1 cellular context compared by ENCODE assay signal in the genomic region with DNA sequence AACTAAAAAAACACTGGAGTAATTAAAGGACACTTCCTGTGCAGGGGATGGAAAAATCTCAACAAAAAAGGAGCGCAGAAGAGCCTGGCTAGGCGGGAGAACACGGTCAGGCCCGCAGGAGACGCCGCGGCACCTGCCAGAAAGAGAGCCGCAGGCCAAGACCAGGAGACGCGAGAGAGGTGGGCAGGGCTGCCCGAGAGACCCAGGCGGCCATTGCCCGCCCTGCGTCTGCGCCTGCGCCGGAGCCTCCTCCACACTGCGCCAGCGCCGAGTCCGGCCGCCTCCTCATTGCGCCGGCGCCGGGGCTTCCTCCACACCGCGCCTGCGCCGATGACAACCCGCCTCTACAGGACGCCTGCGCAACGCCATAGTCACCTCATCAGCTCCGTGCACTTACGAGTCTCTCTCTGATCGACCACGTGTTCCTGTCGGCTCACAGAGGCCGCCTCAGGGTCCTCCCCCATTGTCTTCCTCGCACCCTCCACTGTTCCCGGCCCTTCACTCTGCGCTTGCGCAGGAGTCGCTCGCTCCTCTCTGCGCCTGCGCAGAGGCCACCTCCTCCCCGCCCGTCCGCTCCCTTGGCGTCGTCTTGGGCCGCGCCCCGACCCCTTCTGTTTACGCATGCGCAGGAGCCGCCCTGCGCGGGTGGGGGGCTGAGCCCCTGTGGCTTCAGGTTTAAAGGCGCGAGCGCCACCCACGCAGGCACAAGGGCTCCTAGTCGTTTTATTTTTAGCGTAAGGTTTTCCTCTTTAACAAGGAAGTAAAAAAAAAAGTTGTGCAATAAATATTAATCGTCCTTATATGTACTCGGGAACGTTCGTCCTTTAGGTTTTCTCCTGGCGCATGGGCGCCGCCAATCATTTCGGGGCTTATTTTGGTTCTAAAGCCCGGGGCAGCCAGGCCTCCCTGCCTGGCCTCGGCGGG.
TF ChIP-seq lines count a peak whose summit lies in the region.

No MANE protein-coding gene starts in this region.

TF ChIP-seq in HEK293, 187 proteins besides CTCF, POLR2A, EP300 and RAD21 (continued from another document and continues in another):
- TF ChIP-seq SP3 (tag by site-specific recombination; IDR thresholded peaks at IDR 0.05) (peak; percentile 55), ZNF549 (tag by site-specific recombination; IDR thresholded peaks at IDR 0.05) (no peak), ZXDB (tag by site-specific recombination; IDR thresholded peaks at IDR 0.05) (peak; percentile 19), ZNF366 (tag by site-specific recombination; conservative IDR thresholded peaks at IDR 0.05) (peak; percentile 80), ZNF335 (tag by site-specific recombination; conservative IDR thresholded peaks at IDR 0.05) (peak; percentile 69), ZNF112 (tag by site-specific recombination; IDR thresholded peaks at IDR 0.05) (no peak), ZFP37 (tag by site-specific recombination; IDR thresholded peaks at IDR 0.05) (peak; percentile 5; the same call in 1 of the 2 replicates), YY2 (tag by site-specific recombination; IDR thresholded peaks at IDR 0.05) (peak; percentile 79), SP2 (tag by site-specific recombination; IDR thresholded peaks at IDR 0.05) (peak; percentile 84), ZFP69B (tag by site-specific recombination; IDR thresholded peaks at IDR 0.05) (peak; percentile 37; the same call in 1 of the 2 replicates), ZNF76 (tag by site-specific recombination; IDR thresholded peaks at IDR 0.05; ENCODE audit: borderline replicate concordance, low read depth) (no peak), ZBTB48 (tag by site-specific recombination; IDR thresholded peaks at IDR 0.05) (peak; percentile 96), ZNF629 (tag by site-specific recombination; IDR thresholded peaks at IDR 0.05) (peak; percentile 47; the same call in 1 of the 2 replicates), ZNF654 (tag by site-specific recombination; IDR thresholded peaks at IDR 0.05; ENCODE audit: low read depth) (no peak), ZSCAN30 (tag by site-specific recombination; IDR thresholded peaks at IDR 0.05) (0 out of 2 replicates have a peak, but pooled peaks have one; percentile 60), ZNF596 (tag by site-specific recombination; IDR thresholded peaks at IDR 0.05) (0 out of 2 replicates have a peak, but pooled peaks have one; percentile 63), ZFHX2 (tag by site-specific recombination; conservative IDR thresholded peaks at IDR 0.05) (peak; percentile 53), ZNF404 (tag by site-specific recombination; IDR thresholded peaks at IDR 0.05) (no peak), OVOL3 (tag by site-specific recombination; IDR thresholded peaks at IDR 0.05) (no peak), ZNF19 (tag by site-specific recombination; IDR thresholded peaks at IDR 0.05; ENCODE audit: low read depth) (no peak), KLF8 (tag by site-specific recombination; IDR thresholded peaks at IDR 0.05) (peak; percentile 34; the same call in 1 of the 2 replicates), ZNF561 (tag by site-specific recombination; IDR thresholded peaks at IDR 0.05; ENCODE audit: borderline replicate concordance) (0 out of 2 replicates have a peak, but pooled peaks have one; percentile 48), ZNF560 (tag by site-specific recombination; IDR thresholded peaks at IDR 0.05; ENCODE audit: borderline replicate concordance) (no peak), ZNF184 (tag by site-specific recombination; IDR thresholded peaks at IDR 0.05) (peak; percentile 51; the same call in 1 of the 2 replicates), ZNF2 (tag by site-specific recombination; IDR thresholded peaks at IDR 0.05) (peak; percentile 47; the same call in 1 of the 2 replicates), OSR2 (tag by site-specific recombination; IDR thresholded peaks at IDR 0.05) (no peak)
- TF ChIP-seq, protein P1, sequence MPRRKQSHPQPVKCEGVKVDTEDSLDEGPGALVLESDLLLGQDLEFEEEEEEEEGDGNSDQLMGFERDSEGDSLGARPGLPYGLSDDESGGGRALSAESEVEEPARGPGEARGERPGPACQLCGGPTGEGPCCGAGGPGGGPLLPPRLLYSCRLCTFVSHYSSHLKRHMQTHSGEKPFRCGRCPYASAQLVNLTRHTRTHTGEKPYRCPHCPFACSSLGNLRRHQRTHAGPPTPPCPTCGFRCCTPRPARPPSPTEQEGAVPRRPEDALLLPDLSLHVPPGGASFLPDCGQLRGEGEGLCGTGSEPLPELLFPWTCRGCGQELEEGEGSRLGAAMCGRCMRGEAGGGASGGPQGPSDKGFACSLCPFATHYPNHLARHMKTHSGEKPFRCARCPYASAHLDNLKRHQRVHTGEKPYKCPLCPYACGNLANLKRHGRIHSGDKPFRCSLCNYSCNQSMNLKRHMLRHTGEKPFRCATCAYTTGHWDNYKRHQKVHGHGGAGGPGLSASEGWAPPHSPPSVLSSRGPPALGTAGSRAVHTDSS (tag by site-specific recombination; IDR thresholded peaks at IDR 0.05): peak; percentile 55
- TF ChIP-seq, protein P2, sequence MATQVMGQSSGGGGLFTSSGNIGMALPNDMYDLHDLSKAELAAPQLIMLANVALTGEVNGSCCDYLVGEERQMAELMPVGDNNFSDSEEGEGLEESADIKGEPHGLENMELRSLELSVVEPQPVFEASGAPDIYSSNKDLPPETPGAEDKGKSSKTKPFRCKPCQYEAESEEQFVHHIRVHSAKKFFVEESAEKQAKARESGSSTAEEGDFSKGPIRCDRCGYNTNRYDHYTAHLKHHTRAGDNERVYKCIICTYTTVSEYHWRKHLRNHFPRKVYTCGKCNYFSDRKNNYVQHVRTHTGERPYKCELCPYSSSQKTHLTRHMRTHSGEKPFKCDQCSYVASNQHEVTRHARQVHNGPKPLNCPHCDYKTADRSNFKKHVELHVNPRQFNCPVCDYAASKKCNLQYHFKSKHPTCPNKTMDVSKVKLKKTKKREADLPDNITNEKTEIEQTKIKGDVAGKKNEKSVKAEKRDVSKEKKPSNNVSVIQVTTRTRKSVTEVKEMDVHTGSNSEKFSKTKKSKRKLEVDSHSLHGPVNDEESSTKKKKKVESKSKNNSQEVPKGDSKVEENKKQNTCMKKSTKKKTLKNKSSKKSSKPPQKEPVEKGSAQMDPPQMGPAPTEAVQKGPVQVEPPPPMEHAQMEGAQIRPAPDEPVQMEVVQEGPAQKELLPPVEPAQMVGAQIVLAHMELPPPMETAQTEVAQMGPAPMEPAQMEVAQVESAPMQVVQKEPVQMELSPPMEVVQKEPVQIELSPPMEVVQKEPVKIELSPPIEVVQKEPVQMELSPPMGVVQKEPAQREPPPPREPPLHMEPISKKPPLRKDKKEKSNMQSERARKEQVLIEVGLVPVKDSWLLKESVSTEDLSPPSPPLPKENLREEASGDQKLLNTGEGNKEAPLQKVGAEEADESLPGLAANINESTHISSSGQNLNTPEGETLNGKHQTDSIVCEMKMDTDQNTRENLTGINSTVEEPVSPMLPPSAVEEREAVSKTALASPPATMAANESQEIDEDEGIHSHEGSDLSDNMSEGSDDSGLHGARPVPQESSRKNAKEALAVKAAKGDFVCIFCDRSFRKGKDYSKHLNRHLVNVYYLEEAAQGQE (tag by site-specific recombination; IDR thresholded peaks at IDR 0.05): no peak
- TF ChIP-seq, protein P3, sequence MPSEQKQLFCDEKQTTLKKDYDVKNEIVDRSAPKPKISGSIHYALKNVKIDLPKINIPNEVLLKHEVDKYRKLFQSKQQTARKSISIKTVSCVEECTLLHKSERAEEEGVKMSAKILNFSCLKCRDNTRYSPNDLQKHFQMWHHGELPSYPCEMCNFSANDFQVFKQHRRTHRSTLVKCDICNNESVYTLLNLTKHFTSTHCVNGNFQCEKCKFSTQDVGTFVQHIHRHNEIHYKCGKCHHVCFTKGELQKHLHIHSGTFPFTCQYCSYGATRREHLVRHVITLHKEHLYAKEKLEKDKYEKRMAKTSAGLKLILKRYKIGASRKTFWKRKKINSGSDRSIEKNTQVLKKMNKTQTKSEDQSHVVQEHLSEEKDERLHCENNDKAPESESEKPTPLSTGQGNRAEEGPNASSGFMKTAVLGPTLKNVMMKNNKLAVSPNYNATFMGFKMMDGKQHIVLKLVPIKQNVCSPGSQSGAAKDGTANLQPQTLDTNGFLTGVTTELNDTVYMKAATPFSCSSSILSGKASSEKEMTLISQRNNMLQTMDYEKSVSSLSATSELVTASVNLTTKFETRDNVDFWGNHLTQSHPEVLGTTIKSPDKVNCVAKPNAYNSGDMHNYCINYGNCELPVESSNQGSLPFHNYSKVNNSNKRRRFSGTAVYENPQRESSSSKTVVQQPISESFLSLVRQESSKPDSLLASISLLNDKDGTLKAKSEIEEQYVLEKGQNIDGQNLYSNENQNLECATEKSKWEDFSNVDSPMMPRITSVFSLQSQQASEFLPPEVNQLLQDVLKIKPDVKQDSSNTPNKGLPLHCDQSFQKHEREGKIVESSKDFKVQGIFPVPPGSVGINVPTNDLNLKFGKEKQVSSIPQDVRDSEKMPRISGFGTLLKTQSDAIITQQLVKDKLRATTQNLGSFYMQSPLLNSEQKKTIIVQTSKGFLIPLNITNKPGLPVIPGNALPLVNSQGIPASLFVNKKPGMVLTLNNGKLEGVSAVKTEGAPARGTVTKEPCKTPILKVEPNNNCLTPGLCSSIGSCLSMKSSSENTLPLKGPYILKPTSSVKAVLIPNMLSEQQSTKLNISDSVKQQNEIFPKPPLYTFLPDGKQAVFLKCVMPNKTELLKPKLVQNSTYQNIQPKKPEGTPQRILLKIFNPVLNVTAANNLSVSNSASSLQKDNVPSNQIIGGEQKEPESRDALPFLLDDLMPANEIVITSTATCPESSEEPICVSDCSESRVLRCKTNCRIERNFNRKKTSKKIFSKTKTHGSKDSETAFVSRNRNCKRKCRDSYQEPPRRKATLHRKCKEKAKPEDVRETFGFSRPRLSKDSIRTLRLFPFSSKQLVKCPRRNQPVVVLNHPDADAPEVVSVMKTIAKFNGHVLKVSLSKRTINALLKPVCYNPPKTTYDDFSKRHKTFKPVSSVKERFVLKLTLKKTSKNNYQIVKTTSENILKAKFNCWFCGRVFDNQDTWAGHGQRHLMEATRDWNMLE (tag by site-specific recombination; conservative IDR thresholded peaks at IDR 0.05; ENCODE audit: low read depth): peak; percentile 33; the same call in 1 of the 2 replicates
- TF ChIP-seq, protein P4, sequence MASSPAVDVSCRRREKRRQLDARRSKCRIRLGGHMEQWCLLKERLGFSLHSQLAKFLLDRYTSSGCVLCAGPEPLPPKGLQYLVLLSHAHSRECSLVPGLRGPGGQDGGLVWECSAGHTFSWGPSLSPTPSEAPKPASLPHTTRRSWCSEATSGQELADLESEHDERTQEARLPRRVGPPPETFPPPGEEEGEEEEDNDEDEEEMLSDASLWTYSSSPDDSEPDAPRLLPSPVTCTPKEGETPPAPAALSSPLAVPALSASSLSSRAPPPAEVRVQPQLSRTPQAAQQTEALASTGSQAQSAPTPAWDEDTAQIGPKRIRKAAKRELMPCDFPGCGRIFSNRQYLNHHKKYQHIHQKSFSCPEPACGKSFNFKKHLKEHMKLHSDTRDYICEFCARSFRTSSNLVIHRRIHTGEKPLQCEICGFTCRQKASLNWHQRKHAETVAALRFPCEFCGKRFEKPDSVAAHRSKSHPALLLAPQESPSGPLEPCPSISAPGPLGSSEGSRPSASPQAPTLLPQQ (tag by site-specific recombination; IDR thresholded peaks at IDR 0.05): 0 out of 2 replicates have a peak, but pooled peaks have one; percentile 22
- TF ChIP-seq, protein P5, sequence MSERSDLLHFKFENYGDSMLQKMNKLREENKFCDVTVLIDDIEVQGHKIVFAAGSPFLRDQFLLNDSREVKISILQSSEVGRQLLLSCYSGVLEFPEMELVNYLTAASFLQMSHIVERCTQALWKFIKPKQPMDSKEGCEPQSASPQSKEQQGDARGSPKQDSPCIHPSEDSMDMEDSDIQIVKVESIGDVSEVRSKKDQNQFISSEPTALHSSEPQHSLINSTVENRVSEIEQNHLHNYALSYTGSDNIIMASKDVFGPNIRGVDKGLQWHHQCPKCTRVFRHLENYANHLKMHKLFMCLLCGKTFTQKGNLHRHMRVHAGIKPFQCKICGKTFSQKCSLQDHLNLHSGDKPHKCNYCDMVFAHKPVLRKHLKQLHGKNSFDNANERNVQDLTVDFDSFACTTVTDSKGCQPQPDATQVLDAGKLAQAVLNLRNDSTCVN (tag by site-specific recombination; optimal IDR thresholded peaks at IDR 0.05): peak; percentile 30
- TF ChIP-seq, protein P6, sequence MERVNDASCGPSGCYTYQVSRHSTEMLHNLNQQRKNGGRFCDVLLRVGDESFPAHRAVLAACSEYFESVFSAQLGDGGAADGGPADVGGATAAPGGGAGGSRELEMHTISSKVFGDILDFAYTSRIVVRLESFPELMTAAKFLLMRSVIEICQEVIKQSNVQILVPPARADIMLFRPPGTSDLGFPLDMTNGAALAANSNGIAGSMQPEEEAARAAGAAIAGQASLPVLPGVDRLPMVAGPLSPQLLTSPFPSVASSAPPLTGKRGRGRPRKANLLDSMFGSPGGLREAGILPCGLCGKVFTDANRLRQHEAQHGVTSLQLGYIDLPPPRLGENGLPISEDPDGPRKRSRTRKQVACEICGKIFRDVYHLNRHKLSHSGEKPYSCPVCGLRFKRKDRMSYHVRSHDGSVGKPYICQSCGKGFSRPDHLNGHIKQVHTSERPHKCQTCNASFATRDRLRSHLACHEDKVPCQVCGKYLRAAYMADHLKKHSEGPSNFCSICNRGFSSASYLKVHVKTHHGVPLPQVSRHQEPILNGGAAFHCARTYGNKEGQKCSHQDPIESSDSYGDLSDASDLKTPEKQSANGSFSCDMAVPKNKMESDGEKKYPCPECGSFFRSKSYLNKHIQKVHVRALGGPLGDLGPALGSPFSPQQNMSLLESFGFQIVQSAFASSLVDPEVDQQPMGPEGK (tag by site-specific recombination; IDR thresholded peaks at IDR 0.05): peak; percentile 86
- TF ChIP-seq, protein P7, sequence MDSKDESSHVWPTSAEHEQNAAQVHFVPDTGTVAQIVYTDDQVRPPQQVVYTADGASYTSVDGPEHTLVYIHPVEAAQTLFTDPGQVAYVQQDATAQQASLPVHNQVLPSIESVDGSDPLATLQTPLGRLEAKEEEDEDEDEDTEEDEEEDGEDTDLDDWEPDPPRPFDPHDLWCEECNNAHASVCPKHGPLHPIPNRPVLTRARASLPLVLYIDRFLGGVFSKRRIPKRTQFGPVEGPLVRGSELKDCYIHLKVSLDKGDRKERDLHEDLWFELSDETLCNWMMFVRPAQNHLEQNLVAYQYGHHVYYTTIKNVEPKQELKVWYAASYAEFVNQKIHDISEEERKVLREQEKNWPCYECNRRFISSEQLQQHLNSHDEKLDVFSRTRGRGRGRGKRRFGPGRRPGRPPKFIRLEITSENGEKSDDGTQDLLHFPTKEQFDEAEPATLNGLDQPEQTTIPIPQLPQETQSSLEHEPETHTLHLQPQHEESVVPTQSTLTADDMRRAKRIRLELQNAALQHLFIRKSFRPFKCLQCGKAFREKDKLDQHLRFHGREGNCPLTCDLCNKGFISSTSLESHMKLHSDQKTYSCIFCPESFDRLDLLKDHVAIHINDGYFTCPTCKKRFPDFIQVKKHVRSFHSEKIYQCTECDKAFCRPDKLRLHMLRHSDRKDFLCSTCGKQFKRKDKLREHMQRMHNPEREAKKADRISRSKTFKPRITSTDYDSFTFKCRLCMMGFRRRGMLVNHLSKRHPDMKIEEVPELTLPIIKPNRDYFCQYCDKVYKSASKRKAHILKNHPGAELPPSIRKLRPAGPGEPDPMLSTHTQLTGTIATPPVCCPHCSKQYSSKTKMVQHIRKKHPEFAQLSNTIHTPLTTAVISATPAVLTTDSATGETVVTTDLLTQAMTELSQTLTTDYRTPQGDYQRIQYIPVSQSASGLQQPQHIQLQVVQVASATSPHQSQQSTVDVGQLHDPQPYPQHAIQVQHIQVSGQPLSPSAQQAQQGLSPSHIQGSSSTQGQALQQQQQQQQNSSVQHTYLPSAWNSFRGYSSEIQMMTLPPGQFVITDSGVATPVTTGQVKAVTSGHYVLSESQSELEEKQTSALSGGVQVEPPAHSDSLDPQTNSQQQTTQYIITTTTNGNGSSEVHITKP (tag by site-specific recombination; IDR thresholded peaks at IDR 0.05): peak; percentile 41; the same call in 1 of the 2 replicates
